9 cellular contexts compared by ENCODE assay signal in the genomic region with DNA sequence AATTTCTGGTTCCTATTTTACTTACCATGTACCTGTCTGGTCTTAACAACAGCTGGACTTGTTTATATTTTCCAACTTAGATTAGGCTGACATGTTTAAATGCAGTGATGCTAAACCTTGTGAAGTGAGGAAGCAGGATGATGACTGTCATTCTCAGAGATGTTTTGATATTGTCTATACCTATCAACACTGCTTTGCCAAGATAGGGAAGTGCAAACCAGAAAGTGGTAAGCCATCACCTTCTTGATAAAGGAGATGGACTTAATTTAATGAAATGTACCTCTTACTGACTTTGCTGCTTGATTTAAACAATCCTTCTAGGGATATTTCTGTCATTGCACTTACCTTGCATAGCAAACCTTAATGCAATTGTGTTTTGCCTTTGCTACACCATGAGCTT. TPM values are rescaled to one million over a fixed set of nuclear protein-coding genes. Genes with fewer than 3 reads are reported as not detected.
DNase-seq lines count a peak whose midpoint lies in the region; ATAC-seq and TF ChIP-seq lines count a peak whose summit lies in the region.
"Had no signal": no experiment of that assay in that cellular context is flagged by ENCODE, and none has a peak within 500 bp of the region (broad histone marks: within the 10 kb centered on the region; RNA-seq: fewer than 3 reads in every experiment).

No MANE protein-coding gene starts in this region.

- H3K27ac ChIP-seq in VCaP: peak overlapping the region; percentile 96; the same call in 1 of the 2 replicates

- H3K9me3 Mint-ChIP-seq in activated naive CD4-positive, alpha-beta T cell treated with anti-CD3 and anti-CD28 coated beads, Interleukin-2, amount 10 ng/mL, durations not matched to agents 7 days and 5 days: no peaks in the 10 kb centered on the region
- H3K9me3 Mint-ChIP-seq in activated naive CD4-positive, alpha-beta T cell treated with anti-CD3 and anti-CD28 coated beads, Interleukin-2, amount 50 U/mL, for 72 hours: no peaks in the 10 kb centered on the region
- no peaks in the 10 kb centered on the region for H3K9me3 Mint-ChIP-seq in type B pancreatic cell

- no peak overlapping the region for H3K27ac Mint-ChIP-seq in activated naive CD4-positive, alpha-beta T cell treated with anti-CD3 and anti-CD28 coated beads, Interleukin-2, amount 10 ng/mL, durations not matched to agents 7 days and 5 days
- no peak overlapping the region for H3K27ac Mint-ChIP-seq in activated naive CD4-positive, alpha-beta T cell treated with anti-CD3 and anti-CD28 coated beads, Interleukin-2, amount 50 U/mL, for 72 hours
- H3K27ac Mint-ChIP-seq in type B pancreatic cell: peak overlapping the region; percentile 65

- no peak for DNase-seq in activated naive CD4-positive, alpha-beta T cell treated with anti-CD3 and anti-CD28 coated beads, Interleukin-2, amount 10 ng/mL, durations not matched to agents 7 days and 5 days
- DNase-seq in activated naive CD4-positive, alpha-beta T cell treated with anti-CD3 and anti-CD28 coated beads, Interleukin-2, amount 50 U/mL, for 72 hours (ENCODE audit: low spot score in 2 of 2): no peak
- no peak for DNase-seq in fibroblast of villous mesenchyme (ENCODE audit: low read depth)
- DNase-seq in type B pancreatic cell (ENCODE audit: extremely low spot score, unreplicated experiment): no peak
- no peak for DNase-seq in stimulated activated CD4-positive, alpha-beta T cell treated with anti-CD3 and anti-CD28 coated beads, Interleukin-4, amount 100 ng/mL, for 24 hours
- DNase-seq in NCI-H2227 (lab: John Stamatoyannopoulos, UW; ENCODE audit: unreplicated experiment): no peak
- DNase-seq: stimulated activated CD4-positive, alpha-beta T cell treated with anti-CD3 and anti-CD28 coated beads, Interleukin-12 subunit alpha, Interleukin-12 subunit beta, amount 100 ng/mL, for 4 hours had no signal

- CTCF ChIA-PET in activated naive CD4-positive, alpha-beta T cell treated with anti-CD3 and anti-CD28 coated beads, Interleukin-2, amount 10 ng/mL, durations not matched to agents 7 days and 5 days (lab: Charles Lee): interaction anchor here (0.6 kb wide), 1 partner anchor 247 kb away, joined by 4 read pairs; no protein-coding TSS in a partner anchor

- TF ChIP-seq CTCF in VCaP (conservative IDR thresholded peaks at IDR 0.05) (no peak), fibroblast of villous mesenchyme (IDR thresholded peaks at IDR 0.05; ENCODE audit: insufficient read depth, low read depth, low read length) (no peak), type B pancreatic cell (conservative IDR thresholded peaks at IDR 0.05) (no peak)

- no peak for ATAC-seq in activated naive CD4-positive, alpha-beta T cell treated with anti-CD3 and anti-CD28 coated beads, Interleukin-2, amount 50 U/mL, for 72 hours
- ATAC-seq in GM21529 (IDR thresholded peaks at IDR 0.05; ENCODE audit: unreplicated experiment): no peak

- peak overlapping the region; percentile 64 for H3K4me3 Mint-ChIP-seq in activated naive CD4-positive, alpha-beta T cell treated with anti-CD3 and anti-CD28 coated beads, Interleukin-2, amount 10 ng/mL, durations not matched to agents 7 days and 5 days
- H3K4me3 Mint-ChIP-seq in type B pancreatic cell: peak overlapping the region; percentile 87

- H3K27me3 Mint-ChIP-seq in activated naive CD4-positive, alpha-beta T cell treated with anti-CD3 and anti-CD28 coated beads, Interleukin-2, amount 10 ng/mL, durations not matched to agents 7 days and 5 days: peaks cover 16% of the 10 kb centered on the region
- peaks cover 17% of the 10 kb centered on the region for H3K27me3 Mint-ChIP-seq in type B pancreatic cell

- peaks cover 33% of the 10 kb centered on the region for H3K4me1 Mint-ChIP-seq in activated naive CD4-positive, alpha-beta T cell treated with anti-CD3 and anti-CD28 coated beads, Interleukin-2, amount 10 ng/mL, durations not matched to agents 7 days and 5 days
- peaks cover 3% of the 10 kb centered on the region for H3K4me1 Mint-ChIP-seq in type B pancreatic cell (ENCODE audit: unreplicated experiment)

- H3K36me3 Mint-ChIP-seq in activated naive CD4-positive, alpha-beta T cell treated with anti-CD3 and anti-CD28 coated beads, Interleukin-2, amount 10 ng/mL, durations not matched to agents 7 days and 5 days: peaks cover 4% of the 10 kb centered on the region
- H3K36me3 Mint-ChIP-seq in activated naive CD4-positive, alpha-beta T cell treated with anti-CD3 and anti-CD28 coated beads, Interleukin-2, amount 50 U/mL, for 72 hours: peaks cover 0 to 15% of the 10 kb centered on the region in 2 donors
- peaks cover 20% of the 10 kb centered on the region for H3K36me3 Mint-ChIP-seq in type B pancreatic cell

- H3K4me3 ChIP-seq in fibroblast of villous mesenchyme (ENCODE audit: low read depth, low read length): peak overlapping the region; percentile 94

RNA-seq across cellular contexts. Expression of a gene that starts 2.2 kb away (rescaled TPM):
- 10 to 100 TPM; 15.1 to 18.4 TPM for total RNA-seq in activated naive CD4-positive, alpha-beta T cell treated with anti-CD3 and anti-CD28 coated beads, Interleukin-2, amount 50 U/mL, for 72 hours
- total RNA-seq in fibroblast of villous mesenchyme: 18.4 and 24.6 TPM in 2 replicates
- 37.7 and 74.3 TPM in 2 replicates for total RNA-seq in type B pancreatic cell (ENCODE audit: low replicate concordance)
